14 cellular contexts compared by ENCODE assay signal in the genomic region with DNA sequence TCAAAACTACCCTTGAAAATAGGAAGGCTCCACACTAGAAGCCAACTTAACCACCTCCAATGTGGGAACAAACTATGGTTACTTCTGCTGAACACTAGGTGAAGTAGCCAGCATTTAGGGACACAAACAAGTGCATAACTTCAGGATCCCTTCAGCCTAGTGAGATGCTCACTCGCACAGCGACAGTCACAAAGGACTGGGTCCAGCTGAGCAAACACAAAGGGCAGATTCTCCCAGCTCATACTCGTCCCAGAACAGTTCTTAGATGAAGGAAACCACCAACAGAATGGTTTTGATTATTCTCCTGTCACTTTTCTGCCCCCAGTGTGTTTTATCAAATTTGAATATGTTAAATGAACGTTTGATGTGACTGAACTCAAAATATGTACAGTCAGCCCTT.
"Had no signal": no experiment of that assay in that cellular context is flagged by ENCODE, and none has a peak within 500 bp of the region (broad histone marks: within the 10 kb centered on the region; RNA-seq: fewer than 3 reads in every experiment).

No MANE protein-coding gene starts in this region.

- H3K9me3 ChIP-seq: colonic mucosa, thoracic aorta had no signal

- H3K36me3 ChIP-seq: colonic mucosa, thoracic aorta had no signal

- H3K27me3 ChIP-seq: colonic mucosa had no signal

- H3K4me3 ChIP-seq: colonic mucosa, thoracic aorta had no signal

- H3K27ac ChIP-seq: colonic mucosa, thoracic aorta had no signal

- H3K4me1 ChIP-seq: colonic mucosa had no signal

- ATAC-seq: activated T-helper 17 cell treated with anti-CD3 and anti-CD28 coated beads, Interleukin-2, amount 50 U/mL, for 72 hours; natural killer cell treated with Interleukin-12 subunit alpha and Interleukin-12 subunit beta and Interleukin-15 and Interleukin-18, amount 100 ng/mL, for 72 hours; stimulated activated naive CD8-positive, alpha-beta T cell treated with anti-CD3 and anti-CD28 coated beads, Interleukin-15, Interleukin-2, amounts not matched to agents 100 U/mL and 50 U/mL, for 24 hours; T-helper 17 cell had no signal

- DNase-seq: activated B cell treated with CpG ODN at 0.5 μM for 24 hours; activated CD4-positive, alpha-beta T cell treated with anti-CD3 and anti-CD28 coated beads, Interleukin-2, amount 10 ng/mL, durations not matched to agents 24 days and 14 days; activated CD8-positive, alpha-beta memory T cell treated with anti-CD3 and anti-CD28 coated beads for 24 hours; activated naive CD4-positive, alpha-beta T cell treated with anti-CD3 and anti-CD28 coated beads for 36 hours; colonic mucosa; effector memory CD4-positive, alpha-beta T cell; mammary epithelial cell; stimulated activated CD4-positive, alpha-beta T cell treated with anti-CD3 and anti-CD28 coated beads, Interleukin-4, amount 100 ng/mL, for 1 hour; stimulated activated CD8-positive, alpha-beta memory T cell treated with anti-CD3 and anti-CD28 coated beads, Interleukin-4, amount 100 ng/mL, for 48 hours; stimulated activated naive CD8-positive, alpha-beta T cell treated with anti-CD3 and anti-CD28 coated beads, Interleukin-15, Interleukin-2, amounts not matched to agents 100 U/mL and 50 U/mL, for 24 hours; T-helper 17 cell had no signal
